ENCODE assay signal across 28 cellular contexts in genomic region chr9:91843093-91843492, GRCh38.
DNase-seq lines count a peak whose midpoint lies in the region; ATAC-seq and TF ChIP-seq lines count a peak whose summit lies in the region.
"Had no signal": no experiment of that assay in that cellular context is flagged by ENCODE, and none has a peak within 500 bp of the region (broad histone marks: within the 10 kb centered on the region; RNA-seq: fewer than 3 reads in every experiment).

No MANE protein-coding gene starts in this region.

- no peaks in the 10 kb centered on the region for H3K9me3 Mint-ChIP-seq in nephron
- H3K9me3 Mint-ChIP-seq: activated CD4-positive, alpha-beta memory T cell treated with anti-CD3 and anti-CD28 coated beads for 36 hours; activated T-helper 17 cell treated with anti-CD3 and anti-CD28 coated beads, Interleukin-2, amount 50 U/mL, for 72 hours; effector memory CD8-positive, alpha-beta T cell; natural killer cell treated with Interleukin-12 subunit alpha and Interleukin-12 subunit beta and Interleukin-15 and Interleukin-18, amount 100 ng/mL, for 72 hours; stimulated activated naive CD8-positive, alpha-beta T cell treated with anti-CD3 and anti-CD28 coated beads, Interleukin-15, amount 100 ng/mL, for 72 hours; T-helper 1 cell treated with Interleukin-12 subunit alpha and Interleukin-12 subunit beta and Interleukin-4 antibody, amounts not matched to agents 30 μg/mL and 1 μg/mL, for 36 hours had no signal

- TF ChIP-seq EP300 in transverse colon (IDR thresholded peaks at IDR 0.05; ENCODE audit: low read depth): no peak

- no peak for TF ChIP-seq POLR2A in transverse colon (IDR thresholded peaks at IDR 0.05)
- no peak for TF ChIP-seq POLR2A in lower leg skin (IDR thresholded peaks at IDR 0.05)

- 74 to 77% methylated on average over 7 of the region's 7 CpGs for WGBS in esophagus, 2 donors
- WGBS in transverse colon (ENCODE audit: low coverage in 1 of 2), 2 donors: 77 to 94% methylated on average over 2 to 7 of the region's 7 CpGs
- 85 to 90% methylated on average over 7 of the region's 7 CpGs for WGBS in lower leg skin, 2 donors

- no peaks in the 10 kb centered on the region for H3K36me3 Mint-ChIP-seq in nephron (ENCODE audit: low read depth)
- H3K36me3 Mint-ChIP-seq: activated CD4-positive, alpha-beta memory T cell treated with anti-CD3 and anti-CD28 coated beads for 36 hours; natural killer cell treated with Interleukin-12 subunit alpha and Interleukin-12 subunit beta and Interleukin-15 and Interleukin-18, amount 100 ng/mL, for 72 hours had no signal

- H3K27me3 Mint-ChIP-seq in nephron (ENCODE audit: low read depth): peaks cover 14% of the 10 kb centered on the region

- H3K4me3 ChIP-seq in WERI-Rb-1 (ENCODE audit: low read depth, low read length) (no peak overlapping the region), esophagus (ENCODE audit: low read depth in 1 of 2, low read length in 2 of 2) (no peak overlapping the region), transverse colon (no peak overlapping the region), lower leg skin (ENCODE audit: low read depth, poor library complexity, severe bottlenecking) (no peak overlapping the region)
- H3K4me3 ChIP-seq: GM12878, lower lobe of right lung, spleen had no signal

- ATAC-seq in HG03521 (IDR thresholded peaks at IDR 0.05; ENCODE audit: unreplicated experiment): no peak
- ATAC-seq: activated CD4-positive, CD25-positive, alpha-beta regulatory T cell treated with anti-CD3 and anti-CD28 coated beads, Interleukin-2, amount 50 U/mL, for 24 hours; activated T-helper 17 cell treated with anti-CD3 and anti-CD28 coated beads, Interleukin-2, amount 50 U/mL, for 72 hours; effector memory CD8-positive, alpha-beta T cell; foreskin keratinocyte; GM12878; natural killer cell treated with Interleukin-12 subunit alpha and Interleukin-12 subunit beta and Interleukin-15 and Interleukin-18, amount 100 ng/mL, for 72 hours; stimulated activated naive CD8-positive, alpha-beta T cell treated with anti-CD3 and anti-CD28 coated beads, Interleukin-15, amount 100 ng/mL, for 72 hours had no signal

- TF ChIP-seq CTCF in WERI-Rb-1 (IDR thresholded peaks at IDR 0.05; ENCODE audit: low read depth, low read length) (no peak), nephron (IDR thresholded peaks at IDR 0.05; ENCODE audit: unreplicated experiment in 3 of 3) (no peak), transverse colon (IDR thresholded peaks at IDR 0.05) (no peak), lower leg skin (IDR thresholded peaks at IDR 0.05) (no peak)

- H3K27me3 ChIP-seq in WERI-Rb-1 (ENCODE audit: insufficient read depth, low read depth, severe bottlenecking) (no peaks in the 10 kb centered on the region), esophagus (ENCODE audit: control insufficient read depth in 1 of 2, insufficient read depth in 2 of 2, low read length in 2 of 2) (no peaks in the 10 kb centered on the region), transverse colon (no peaks in the 10 kb centered on the region)
- H3K27me3 ChIP-seq: breast epithelium, ovary, tibial artery had no signal

- peaks cover 87% of the 10 kb centered on the region for H3K4me1 Mint-ChIP-seq in nephron

- no peaks in the 10 kb centered on the region for H3K36me3 ChIP-seq in WERI-Rb-1
- H3K36me3 ChIP-seq in esophagus (ENCODE audit: control insufficient read depth in 2 of 2, insufficient read depth in 2 of 2, low read length in 1 of 2): no peaks in the 10 kb centered on the region
- no peaks in the 10 kb centered on the region for H3K36me3 ChIP-seq in transverse colon
- H3K36me3 ChIP-seq: breast epithelium, lower lobe of right lung, ovary, spleen, tibial artery had no signal

- H3K9me3 ChIP-seq in WERI-Rb-1 (ENCODE audit: severe bottlenecking) (no peaks in the 10 kb centered on the region), esophagus (ENCODE audit: control insufficient read depth in 2 of 2, insufficient read depth in 1 of 2, low read depth in 1 of 2, low read length in 1 of 2) (no peaks in the 10 kb centered on the region), transverse colon (no peaks in the 10 kb centered on the region)
- H3K9me3 ChIP-seq: breast epithelium, lower lobe of right lung, ovary, spleen, tibial artery had no signal

- intact Hi-C loops in transverse colon (cut with DNase I; ENCODE audit: low total_unique reads): loop anchor here (10.0 kb wide), 1 partner anchor 102 kb away; no protein-coding TSS in a partner anchor
- intact Hi-C loops in lower leg skin (cut with DNase I; ENCODE audit: low total_unique reads): no loop called here

- H3K4me3 Mint-ChIP-seq in nephron: peak overlapping the region in 2 of 3 experiments; percentile 3 to 34
- H3K4me3 Mint-ChIP-seq: activated CD4-positive, alpha-beta memory T cell treated with anti-CD3 and anti-CD28 coated beads for 36 hours; activated T-helper 17 cell treated with anti-CD3 and anti-CD28 coated beads, Interleukin-2, amount 50 U/mL, for 72 hours; effector memory CD8-positive, alpha-beta T cell; natural killer cell treated with Interleukin-12 subunit alpha and Interleukin-12 subunit beta and Interleukin-15 and Interleukin-18, amount 100 ng/mL, for 72 hours; stimulated activated naive CD8-positive, alpha-beta T cell treated with anti-CD3 and anti-CD28 coated beads, Interleukin-15, amount 100 ng/mL, for 72 hours; T-helper 1 cell treated with Interleukin-12 subunit alpha and Interleukin-12 subunit beta and Interleukin-4 antibody, amounts not matched to agents 30 μg/mL and 1 μg/mL, for 36 hours had no signal

- peak overlapping the region; percentile 83 for H3K27ac ChIP-seq in WERI-Rb-1
- H3K27ac ChIP-seq in esophagus (ENCODE audit: low read depth in 2 of 2, low read length in 1 of 2): peak overlapping the region; percentile 9 to 14
- peak overlapping the region; percentile 58 to 84 (median 71) for H3K27ac ChIP-seq in transverse colon
- H3K27ac ChIP-seq: foreskin keratinocyte, lower lobe of right lung had no signal

- DNase-seq in WERI-Rb-1 (no peak), transverse colon (no peak), lower leg skin (ENCODE audit: low spot score in 2 of 2) (no peak), foreskin melanocyte (no peak)
- DNase-seq in central memory CD4-positive, alpha-beta T cell: no peak
- DNase-seq: activated CD4-positive, alpha-beta memory T cell treated with anti-CD3 and anti-CD28 coated beads for 36 hours; activated naive CD4-positive, alpha-beta T cell treated with anti-CD3 and anti-CD28 coated beads, Interleukin-2, amount 50 U/mL, for 16 hours; DMS153; effector memory CD8-positive, alpha-beta T cell; erythroblast; foreskin keratinocyte; kidney glomerular epithelial cell; lower lobe of right lung; NCI-H1092 treated with DMSO at 0.1 percent for 48 hours; NCI-H187 treated with DMSO at 0.1 percent for 48 hours; stimulated activated naive CD8-positive, alpha-beta T cell treated with anti-CD3 and anti-CD28 coated beads, Interleukin-15, amount 100 ng/mL, for 72 hours; tibial artery had no signal

- no peaks in the 10 kb centered on the region for H3K4me1 ChIP-seq in esophagus (ENCODE audit: control insufficient read depth in 2 of 2, insufficient read depth in 2 of 2, low read length in 1 of 2)
- peaks cover 7 to 33% (median 25%) of the 10 kb centered on the region in 4 donors for H3K4me1 ChIP-seq in transverse colon
- H3K4me1 ChIP-seq: breast epithelium, foreskin keratinocyte had no signal

- in situ Hi-C loops in transverse colon (cut with MboI; ENCODE audit: low pct_ligation_motif_present in 1 of 4, low pct_unique_long_range_greater_than_20kb in 1 of 4, low sequenced_read_pairs in 3 of 4): no loop called here

- H3K27ac Mint-ChIP-seq in nephron: peak overlapping the region; percentile 94 to 96 (median 95)
- H3K27ac Mint-ChIP-seq: activated CD4-positive, alpha-beta memory T cell treated with anti-CD3 and anti-CD28 coated beads for 36 hours; activated T-helper 17 cell treated with anti-CD3 and anti-CD28 coated beads, Interleukin-2, amount 50 U/mL, for 72 hours; effector memory CD8-positive, alpha-beta T cell; natural killer cell treated with Interleukin-12 subunit alpha and Interleukin-12 subunit beta and Interleukin-15 and Interleukin-18, amount 100 ng/mL, for 72 hours; stimulated activated naive CD8-positive, alpha-beta T cell treated with anti-CD3 and anti-CD28 coated beads, Interleukin-15, amount 100 ng/mL, for 72 hours; T-helper 1 cell treated with Interleukin-12 subunit alpha and Interleukin-12 subunit beta and Interleukin-4 antibody, amounts not matched to agents 30 μg/mL and 1 μg/mL, for 36 hours had no signal

Comparison
In these comparisons a context has a peak if more than half of its experiments do, and no peak if none do; other contexts are left out.
1. H3K27ac ChIP-seq: peak in every context shown above with its lines; median percentile 83 in WERI-Rb-1; 71 in transverse colon; 12 in esophagus.